Comparison of ENCODE assay signal across 8 cellular contexts in genomic region chr1:156295391-156295947, GRCh38. TPM values are rescaled to one million over a fixed set of nuclear protein-coding genes. Genes with fewer than 3 reads are reported as not detected.
A peak's percentile ranks its signal among the peaks of the same experiment; 100 is the strongest.
DNase-seq lines count a peak whose midpoint lies in the region; ATAC-seq and TF ChIP-seq lines count a peak whose summit lies in the region.

Gene GLMP (minus strand): TSS chr1:156295679. CDS start chr1:156295645, 34 bp downstream.

- DNase-seq in EH (ENCODE audit: low read depth) (peak; percentile 73), HuH-7 (ENCODE audit: low spot score) (peak; percentile 75), SHP77 treated with DMSO at 0.1 percent for 48 hours (lab: John Stamatoyannopoulos, UW) (peak; percentile 63), substantia nigra (lab: John Stamatoyannopoulos, UW) (peak in 40 of 49 donors; percentile 5 to 78 (median 48))

- H3K9me3 ChIP-seq in gastroesophageal sphincter, result no peaks in the 10 kb centered on the region
- no peaks in the 10 kb centered on the region for H3K9me3 ChIP-seq in neural cell (ENCODE audit: low read length)

- H3K9me2 ChIP-seq in neural cell (ENCODE audit: insufficient read depth, low read length), result no peaks in the 10 kb centered on the region

- no peak within 1 kb of the TSS for H3K4me2 ChIP-seq in neural cell (ENCODE audit: low read length)

- no peaks in the 10 kb centered on the region for H3F3A ChIP-seq in neural cell (ENCODE audit: insufficient read depth, low read length, poor library complexity, severe bottlenecking)

- no peak for TF ChIP-seq RAD21 in neural cell (conservative IDR thresholded peaks at IDR 0.05)

- WGBS in gastroesophageal sphincter (ENCODE audit: low coverage in 1 of 2), 2 donors, result 0 to 4% methylated on average over 7 to 8 of the region's 17 CpGs

- H3K36me3 ChIP-seq in gastroesophageal sphincter, result peaks cover 0 to 14% of the 10 kb centered on the region in 2 donors
- H3K36me3 ChIP-seq in neural cell (ENCODE audit: insufficient read depth, low read length), result no peaks in the 10 kb centered on the region

- H3K27me3 Mint-ChIP-seq in activated naive CD4-positive, alpha-beta T cell treated with anti-CD3 and anti-CD28 coated beads, Interleukin-2, amount 50 U/mL, for 24 hours, result no peaks in the 10 kb centered on the region

- peaks cover 26% of the 10 kb centered on the region for H3K4me1 Mint-ChIP-seq in activated naive CD4-positive, alpha-beta T cell treated with anti-CD3 and anti-CD28 coated beads, Interleukin-2, amount 50 U/mL, for 24 hours

- no peaks in the 10 kb centered on the region for H3K36me3 Mint-ChIP-seq in activated naive CD4-positive, alpha-beta T cell treated with anti-CD3 and anti-CD28 coated beads, Interleukin-2, amount 50 U/mL, for 24 hours

- peak; percentile 41 for ATAC-seq in gastroesophageal sphincter
- no peak for ATAC-seq in HG03469 (IDR thresholded peaks at IDR 0.05; ENCODE audit: unreplicated experiment)

- H3K27me3 ChIP-seq in gastroesophageal sphincter, result no peaks in the 10 kb centered on the region
- H3K27me3 ChIP-seq in neural cell (ENCODE audit: insufficient read depth, low read depth, low read length), result no peaks in the 10 kb centered on the region

- no peaks in the 10 kb centered on the region for H3K9me3 Mint-ChIP-seq in activated naive CD4-positive, alpha-beta T cell treated with anti-CD3 and anti-CD28 coated beads, Interleukin-2, amount 50 U/mL, for 24 hours

- H3K27ac ChIP-seq in gastroesophageal sphincter (peak within 1 kb of the TSS in 3 of 4 donors; percentile 62 to 80 (median 79)), neural cell (ENCODE audit: low read length) (no peak within 1 kb of the TSS), substantia nigra (ENCODE audit: low read depth, low read length, poor library complexity, severe bottlenecking) (peak within 1 kb of the TSS; percentile 86)

- no peaks in the 10 kb centered on the region for H3K79me2 ChIP-seq in neural cell (replicated peaks; ENCODE audit: insufficient read depth, low read length)

- peaks cover 0 to 56% (median 9%) of the 10 kb centered on the region in 3 donors for H3K4me1 ChIP-seq in gastroesophageal sphincter

- H2AFZ ChIP-seq in neural cell (ENCODE audit: low read depth, low read length), result no peak within 1 kb of the TSS

- H4K20me1 ChIP-seq in neural cell (ENCODE audit: insufficient read depth), result no peaks in the 10 kb centered on the region

- peak within 1 kb of the TSS; percentile 91 for H3K4me3 Mint-ChIP-seq in activated naive CD4-positive, alpha-beta T cell treated with anti-CD3 and anti-CD28 coated beads, Interleukin-2, amount 50 U/mL, for 24 hours

- H3K9ac ChIP-seq in neural cell (ENCODE audit: low read length), result no peak within 1 kb of the TSS

- peak within 1 kb of the TSS; percentile 49 to 80 for H3K4me3 ChIP-seq in gastroesophageal sphincter
- peak within 1 kb of the TSS; percentile 53 for H3K4me3 ChIP-seq in neural cell (ENCODE audit: low read length)

- TF ChIP-seq EP300 in gastroesophageal sphincter (IDR thresholded peaks at IDR 0.05), result no peak
- TF ChIP-seq EP300 in neural cell (conservative IDR thresholded peaks at IDR 0.05; ENCODE audit: poor library complexity, severe bottlenecking), result no peak

- TF ChIP-seq CTCF in gastroesophageal sphincter (IDR thresholded peaks at IDR 0.05), result no peak
- TF ChIP-seq CTCF in neural cell (IDR thresholded peaks at IDR 0.05; ENCODE audit: poor library complexity, severe bottlenecking), result no peak

- peak in 1 of 2 donors; percentile 15 for TF ChIP-seq POLR2A in gastroesophageal sphincter (IDR thresholded peaks at IDR 0.05)

- no peak within 1 kb of the TSS for H3K27ac Mint-ChIP-seq in activated naive CD4-positive, alpha-beta T cell treated with anti-CD3 and anti-CD28 coated beads, Interleukin-2, amount 50 U/mL, for 24 hours

TF ChIP-seq in neural cell, 6 proteins besides CTCF, POLR2A, EP300 and RAD21:
- TF ChIP-seq MXI1 (conservative IDR thresholded peaks at IDR 0.05; ENCODE audit: poor library complexity, severe bottlenecking), result no peak
- no peak for TF ChIP-seq REST (IDR thresholded peaks at IDR 0.05; ENCODE audit: borderline replicate concordance)
- TF ChIP-seq SMC3 (conservative IDR thresholded peaks at IDR 0.05; ENCODE audit: poor library complexity), result no peak
- no peak for TF ChIP-seq EZH2 (IDR thresholded peaks at IDR 0.05; ENCODE audit: borderline replicate concordance, insufficient read depth, low read length, poor library complexity, severe bottlenecking)
- no peak for TF ChIP-seq TAF1 (IDR thresholded peaks at IDR 0.05; ENCODE audit: low read depth)
- no peak for TF ChIP-seq POLR2AphosphoS5 (IDR thresholded peaks at IDR 0.05)

RNA-seq across cellular contexts. Expression of gene GLMP, which starts in this region (rescaled TPM):
- 10 to 100 TPM; 31.9 to 53.0 (median 38.6) TPM for total RNA-seq in gastroesophageal sphincter
- 3.3 and 4.1 TPM in 2 replicates for polyA plus RNA-seq in neural cell
- polyA minus RNA-seq in neural cell, result 1.9 and 2.0 TPM in 2 replicates
